Comparison of ENCODE assay signal across 13 cellular contexts in the genomic region with DNA sequence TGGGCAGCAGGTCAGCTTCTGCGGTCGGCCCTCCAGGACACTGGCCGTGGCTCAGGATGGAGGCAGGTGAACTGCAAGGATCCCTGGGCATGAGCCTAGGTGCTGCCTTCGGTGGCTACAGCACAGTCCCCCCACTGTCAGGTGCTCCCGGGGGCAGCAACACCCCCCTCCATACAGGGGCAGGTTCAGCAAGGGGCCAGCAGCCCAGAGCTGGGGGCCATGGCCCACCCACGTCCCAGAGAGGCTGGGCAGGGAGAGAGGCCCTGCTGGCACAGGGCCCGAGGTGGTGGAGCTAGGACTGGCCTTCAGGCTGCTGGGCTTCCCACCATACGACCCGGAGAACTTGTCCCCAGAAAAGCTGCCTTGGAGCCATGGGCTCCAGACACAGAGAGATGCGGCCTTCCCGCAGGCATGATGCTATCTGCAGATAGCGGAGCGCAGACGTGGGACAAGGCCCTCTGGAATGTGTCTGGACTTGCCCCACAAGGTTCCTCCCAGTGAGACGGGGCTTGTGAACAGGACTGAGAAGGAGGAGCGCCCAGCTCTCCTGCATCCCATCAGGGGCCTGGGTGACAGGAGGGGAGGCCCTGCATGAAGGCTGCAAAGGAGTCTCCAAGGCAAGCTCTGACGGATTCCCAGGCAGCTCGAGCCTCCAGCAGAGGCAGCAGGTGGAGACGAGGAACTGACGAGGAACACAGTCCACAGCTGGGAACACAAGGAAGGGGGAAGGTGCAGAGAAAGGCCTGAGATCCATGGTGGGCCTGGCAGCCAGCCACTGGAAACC.
DNase-seq lines count a peak whose midpoint lies in the region; ATAC-seq and TF ChIP-seq lines count a peak whose summit lies in the region.
"Had no signal": no experiment of that assay in that cellular context is flagged by ENCODE, and none has a peak within 500 bp of the region (broad histone marks: within the 10 kb centered on the region; RNA-seq: fewer than 3 reads in every experiment).

No MANE protein-coding gene starts in this region.

- no peak overlapping the region for H3K4me3 ChIP-seq in smooth muscle cell

- peaks cover 93% of the 10 kb centered on the region for H3K79me2 ChIP-seq in smooth muscle cell (ENCODE audit: low read depth)
- H3K79me2 ChIP-seq: parathyroid adenoma had no signal

- H3K4me3 Mint-ChIP-seq in glutamatergic neuron (ENCODE audit: unreplicated experiment) = peak overlapping the region; percentile 34

- 29% methylated on average over 20 of the region's 20 CpGs for WGBS in smooth muscle cell (ENCODE audit: low lambda C conversion rate)

- H3K27me3 ChIP-seq in smooth muscle cell (ENCODE audit: low read depth) = no peaks in the 10 kb centered on the region

- H2AFZ ChIP-seq in smooth muscle cell (ENCODE audit: low read depth) = no peak overlapping the region
- H2AFZ ChIP-seq: parathyroid adenoma had no signal

- H3F3A ChIP-seq in smooth muscle cell (ENCODE audit: low read depth) = peaks cover 10% of the 10 kb centered on the region

- no peaks in the 10 kb centered on the region for H3K36me3 Mint-ChIP-seq in glutamatergic neuron (ENCODE audit: unreplicated experiment)

- ATAC-seq in SK-N-SH treated with all-trans-retinoic acid at 6 μM for 48 hours (peak; percentile 59), GM19023 (IDR thresholded peaks at IDR 0.05; ENCODE audit: unreplicated experiment) (no peak)

- peaks cover 51% of the 10 kb centered on the region for H3K27me3 Mint-ChIP-seq in glutamatergic neuron (ENCODE audit: unreplicated experiment)

- H3K4me1 ChIP-seq in smooth muscle cell (ENCODE audit: low read depth) = peaks cover 17% of the 10 kb centered on the region
- H3K4me1 ChIP-seq: parathyroid adenoma had no signal

- peak overlapping the region; percentile 82 for H3K9ac ChIP-seq in smooth muscle cell (ENCODE audit: low read depth)
- H3K9ac ChIP-seq: parathyroid adenoma had no signal

- no peaks in the 10 kb centered on the region for H3K36me3 ChIP-seq in smooth muscle cell (ENCODE audit: low read depth)

- H3K4me1 Mint-ChIP-seq in glutamatergic neuron (ENCODE audit: low read depth, unreplicated experiment) = peaks cover 75% of the 10 kb centered on the region

- peaks cover 8% of the 10 kb centered on the region for H4K20me1 ChIP-seq in smooth muscle cell (ENCODE audit: low read depth)

- H3K27ac ChIP-seq in smooth muscle cell (ENCODE audit: low read depth) = peak overlapping the region; percentile 95
- H3K27ac ChIP-seq: parathyroid adenoma had no signal

- TF ChIP-seq CTCF in glutamatergic neuron (IDR thresholded peaks at IDR 0.05; ENCODE audit: partially characterized antibody, unreplicated experiment) = no peak
- TF ChIP-seq CTCF in smooth muscle cell (IDR thresholded peaks at IDR 0.05; ENCODE audit: borderline replicate concordance, insufficient read depth, poor library complexity, severe bottlenecking) = no peak

- H3K4me2 ChIP-seq in smooth muscle cell = peak overlapping the region; percentile 71

- H3K9me3 Mint-ChIP-seq in glutamatergic neuron (ENCODE audit: unreplicated experiment) = peaks cover 66% of the 10 kb centered on the region

- H3K27ac Mint-ChIP-seq in glutamatergic neuron (ENCODE audit: unreplicated experiment) = peak overlapping the region; percentile 90

- no peaks in the 10 kb centered on the region for H3K9me3 ChIP-seq in smooth muscle cell (replicated peaks; ENCODE audit: low read depth)

- DNase-seq in NCI-H2081 (lab: John Stamatoyannopoulos, UW) (peak; percentile 18 to 60), NCI-H2081 treated with DMSO at 0.1 percent for 48 hours (lab: John Stamatoyannopoulos, UW) (no peak), glutamatergic neuron (no peak), smooth muscle cell (lab: John Stamatoyannopoulos, UW; ENCODE audit: unreplicated experiment) (no peak), activated T-cell treated with anti-CD3 and anti-CD28 coated beads for 4 hours (no peak), NCI-H82 treated with DMSO at 0.1 percent for 48 hours (lab: John Stamatoyannopoulos, UW; ENCODE audit: unreplicated experiment) (no peak)
- DNase-seq: DND-41; Karpas-422; NCI-H748 treated with DMSO at 0.1 percent for 48 hours; stimulated activated CD4-positive, alpha-beta T cell treated with anti-CD3 and anti-CD28 coated beads, Interleukin-4, amount 100 ng/mL, for 24 hours had no signal

TF ChIP-seq in SK-N-SH treated with all-trans-retinoic acid at 6 μM for 48 hours, 23 proteins besides CTCF, POLR2A, EP300 and RAD21:
- TF ChIP-seq TCF4 (CRISPR knock-in tag; IDR thresholded peaks at IDR 0.05; ENCODE audit: borderline replicate concordance) (peak; percentile 55; the same call in 1 of the 2 replicates), ZNF8 (CRISPR knock-in tag; IDR thresholded peaks at IDR 0.05) (no peak), ZFP3 (CRISPR knock-in tag; IDR thresholded peaks at IDR 0.05) (peak; percentile 68; the same call in 1 of the 2 replicates)

Comparison
In these comparisons a context has a peak if more than half of its experiments do, and no peak if none do; other contexts are left out.
1. DNase-seq: peak in NCI-H2081 (2 of 2); none in NCI-H2081 treated with DMSO at 0.1 percent for 48 hours (single experiment), glutamatergic neuron (single experiment), smooth muscle cell (single experiment), activated T-cell treated with anti-CD3 and anti-CD28 coated beads for 4 hours (single experiment) and NCI-H82 treated with DMSO at 0.1 percent for 48 hours (single experiment).